Comparison of ENCODE assay signal across 20 cellular contexts in genomic region chr19:11115895-11116446, GRCh38. TPM values are rescaled to one million over a fixed set of nuclear protein-coding genes. Genes with fewer than 3 reads are reported as not detected.
DNase-seq lines count a peak whose midpoint lies in the region; ATAC-seq and TF ChIP-seq lines count a peak whose summit lies in the region.
"Had no signal": no experiment of that assay in that cellular context is flagged by ENCODE, and none has a peak within 500 bp of the region (broad histone marks: within the 10 kb centered on the region; RNA-seq: fewer than 3 reads in every experiment).

No MANE protein-coding gene starts in this region.

- TF ChIP-seq CTCF in omental fat pad (IDR thresholded peaks at IDR 0.05), result no peak
- no peak for TF ChIP-seq CTCF in BE2C (IDR thresholded peaks at IDR 0.05; ENCODE audit: low read depth, low read length)

- no peak for DNase-seq in activated T-cell treated with anti-CD3 and anti-CD28 coated beads, Interleukin-2, amount 50 U/mL, for 24 hours
- DNase-seq in activated T-cell treated with anti-CD3 and anti-CD28 coated beads, Interleukin-2, amount 50 U/mL, for 1 hour, result no peak
- no peak for DNase-seq in CD4-positive, CD25-positive, alpha-beta regulatory T cell
- DNase-seq in omental fat pad (ENCODE audit: low spot score) (no peak), BE2C (no peak)
- DNase-seq in stimulated activated CD4-positive, alpha-beta T cell treated with anti-CD3 and anti-CD28 coated beads, Interleukin-2, amount 100 ng/mL, for 24 hours, result no peak
- DNase-seq: C1 segment of cervical spinal cord, DMS 273 treated with DMSO at 0.1 percent for 48 hours, GDM1, NCI-H1092, NCI-H1694, NCI-H2107, NCI-H2227 treated with DMSO at 0.1 percent for 48 hours, NCI-H524, PC-9 had no signal

- H3K9me3 Mint-ChIP-seq in activated T-cell treated with anti-CD3 and anti-CD28 coated beads, Interleukin-2, amount 50 U/mL, for 24 hours, result no peaks in the 10 kb centered on the region
- no peaks in the 10 kb centered on the region for H3K9me3 Mint-ChIP-seq in CD4-positive, CD25-positive, alpha-beta regulatory T cell
- H3K9me3 Mint-ChIP-seq in activated T-helper 17 cell treated with anti-CD3 and anti-CD28 coated beads, Interleukin-2, amount 50 U/mL, for 72 hours, result no peaks in the 10 kb centered on the region

- H3K4me1 Mint-ChIP-seq in activated T-cell treated with anti-CD3 and anti-CD28 coated beads, Interleukin-2, amount 50 U/mL, for 24 hours (ENCODE audit: low read depth), result no peaks in the 10 kb centered on the region
- H3K4me1 Mint-ChIP-seq in CD4-positive, CD25-positive, alpha-beta regulatory T cell, result no peaks in the 10 kb centered on the region
- no peaks in the 10 kb centered on the region for H3K4me1 Mint-ChIP-seq in activated T-helper 17 cell treated with anti-CD3 and anti-CD28 coated beads, Interleukin-2, amount 50 U/mL, for 72 hours

- H3K27me3 Mint-ChIP-seq in activated T-cell treated with anti-CD3 and anti-CD28 coated beads, Interleukin-2, amount 50 U/mL, for 24 hours, result no peaks in the 10 kb centered on the region
- no peaks in the 10 kb centered on the region for H3K27me3 Mint-ChIP-seq in CD4-positive, CD25-positive, alpha-beta regulatory T cell
- no peaks in the 10 kb centered on the region for H3K27me3 Mint-ChIP-seq in activated T-helper 17 cell treated with anti-CD3 and anti-CD28 coated beads, Interleukin-2, amount 50 U/mL, for 72 hours

- H3K4me3 Mint-ChIP-seq in activated T-cell treated with anti-CD3 and anti-CD28 coated beads, Interleukin-2, amount 50 U/mL, for 24 hours, result no peak overlapping the region
- no peak overlapping the region for H3K4me3 Mint-ChIP-seq in CD4-positive, CD25-positive, alpha-beta regulatory T cell
- no peak overlapping the region for H3K4me3 Mint-ChIP-seq in activated T-helper 17 cell treated with anti-CD3 and anti-CD28 coated beads, Interleukin-2, amount 50 U/mL, for 72 hours

- H3K27ac ChIP-seq in CD4-positive, CD25-positive, alpha-beta regulatory T cell (ENCODE audit: insufficient read depth, low read length, poor library complexity, severe bottlenecking), result no peak overlapping the region
- H3K27ac ChIP-seq: KMS-11, PC-9 had no signal

- no peak overlapping the region for H3K4me3 ChIP-seq in CD4-positive, CD25-positive, alpha-beta regulatory T cell (ENCODE audit: low read depth, low read length)
- H3K4me3 ChIP-seq in BE2C (ENCODE audit: low read depth, low read length), result no peak overlapping the region
- H3K4me3 ChIP-seq: GM12878, PC-9 had no signal

- peaks cover 52% of the 10 kb centered on the region for H3K36me3 ChIP-seq in CD4-positive, CD25-positive, alpha-beta regulatory T cell (ENCODE audit: control insufficient read depth, insufficient read depth, low read length)
- H3K36me3 ChIP-seq in BE2C, result peaks cover 97% of the 10 kb centered on the region

- H3K4me1 ChIP-seq in CD4-positive, CD25-positive, alpha-beta regulatory T cell (ENCODE audit: control insufficient read depth, insufficient read depth, low read length, poor library complexity, severe bottlenecking), result no peaks in the 10 kb centered on the region
- H3K4me1 ChIP-seq in BE2C, result no peaks in the 10 kb centered on the region

- peaks cover 93% of the 10 kb centered on the region for H3K36me3 Mint-ChIP-seq in activated T-cell treated with anti-CD3 and anti-CD28 coated beads, Interleukin-2, amount 50 U/mL, for 24 hours (ENCODE audit: low read depth)
- H3K36me3 Mint-ChIP-seq in CD4-positive, CD25-positive, alpha-beta regulatory T cell, result peaks cover 32% of the 10 kb centered on the region
- peaks cover 100% of the 10 kb centered on the region for H3K36me3 Mint-ChIP-seq in activated T-helper 17 cell treated with anti-CD3 and anti-CD28 coated beads, Interleukin-2, amount 50 U/mL, for 72 hours (ENCODE audit: low read depth)

- no peak for ATAC-seq in CD4-positive, CD25-positive, alpha-beta regulatory T cell (ENCODE audit: low read depth in 2 of 2)
- no peak for ATAC-seq in activated T-helper 17 cell treated with anti-CD3 and anti-CD28 coated beads, Interleukin-2, amount 50 U/mL, for 72 hours (replicated peaks)
- peak; percentile 34 for ATAC-seq in omental fat pad (ENCODE audit: low FRiP score)
- no peak for ATAC-seq in HG03342 (IDR thresholded peaks at IDR 0.05; ENCODE audit: unreplicated experiment)
- ATAC-seq: GM12878, HCT116 had no signal

- no peaks in the 10 kb centered on the region for H3K9me3 ChIP-seq in CD4-positive, CD25-positive, alpha-beta regulatory T cell (ENCODE audit: control insufficient read depth in 2 of 2, low read length in 2 of 2)
- H3K9me3 ChIP-seq in BE2C, result no peaks in the 10 kb centered on the region

- no peaks in the 10 kb centered on the region for H3K27me3 ChIP-seq in CD4-positive, CD25-positive, alpha-beta regulatory T cell (ENCODE audit: control insufficient read depth, insufficient read depth, low read length)
- no peaks in the 10 kb centered on the region for H3K27me3 ChIP-seq in BE2C

- peak overlapping the region; percentile 72 for H3K27ac Mint-ChIP-seq in activated T-cell treated with anti-CD3 and anti-CD28 coated beads, Interleukin-2, amount 50 U/mL, for 24 hours
- peak overlapping the region in 2 of 3 donors; percentile 6 to 31 for H3K27ac Mint-ChIP-seq in CD4-positive, CD25-positive, alpha-beta regulatory T cell
- peak overlapping the region; percentile 33 for H3K27ac Mint-ChIP-seq in activated T-helper 17 cell treated with anti-CD3 and anti-CD28 coated beads, Interleukin-2, amount 50 U/mL, for 72 hours

RNA-seq across cellular contexts. Expression of gene LDLR, which starts 26.7 kb away (rescaled TPM):
- total RNA-seq in CD4-positive, CD25-positive, alpha-beta regulatory T cell, result 108 TPM
- 10 to 100 TPM in 2 of 4 donors, 1 to 10 TPM in 2; 5.1 to 12.7 (median 10.2) TPM for polyA plus RNA-seq in CD4-positive, CD25-positive, alpha-beta regulatory T cell
- total RNA-seq in activated T-helper 17 cell treated with anti-CD3 and anti-CD28 coated beads, Interleukin-2, amount 50 U/mL, for 72 hours, result 10 to 100 TPM; 63.8 to 83.5 TPM
- total RNA-seq in omental fat pad, result 100 to 1,000 TPM in 2 of 4 donors, 10 to 100 TPM in 2; 21.2 to 397 (median 114) TPM
- 12.4 TPM for polyA plus RNA-seq in BE2C (2012; ENCODE audit: insufficient read depth, insufficient read length, low read depth)

RNA-seq across cellular contexts. Expression of gene SPC24, which starts 39.6 kb away (rescaled TPM):
- 3.2 TPM for total RNA-seq in CD4-positive, CD25-positive, alpha-beta regulatory T cell
- 1 to 10 TPM in 2 of 4 donors, under 1 TPM in 2; 0.41 to 3.1 (median 0.99) TPM for polyA plus RNA-seq in CD4-positive, CD25-positive, alpha-beta regulatory T cell
- total RNA-seq in activated T-helper 17 cell treated with anti-CD3 and anti-CD28 coated beads, Interleukin-2, amount 50 U/mL, for 72 hours, result 10 to 100 TPM; 44.3 to 53.9 TPM
- total RNA-seq in omental fat pad, result 1 to 10 TPM; 1.2 to 2.8 (median 1.5) TPM
- polyA plus RNA-seq in BE2C (2012; ENCODE audit: insufficient read depth, insufficient read length, low read depth), result 8.6 TPM

Comparison
In these comparisons a context has a peak if more than half of its experiments do, and no peak if none do; other contexts are left out.
1. H3K27ac Mint-ChIP-seq: peak in every context shown above with its lines; median percentile 72 in activated T-cell treated with anti-CD3 and anti-CD28 coated beads, Interleukin-2, amount 50 U/mL, for 24 hours; 33 in activated T-helper 17 cell treated with anti-CD3 and anti-CD28 coated beads, Interleukin-2, amount 50 U/mL, for 72 hours; 18 in CD4-positive, CD25-positive, alpha-beta regulatory T cell.
2. RNA of gene SPC24, which starts 39.6 kb away (total RNA-seq): 44.3 to 53.9 TPM in activated T-helper 17 cell treated with anti-CD3 and anti-CD28 coated beads, Interleukin-2, amount 50 U/mL, for 72 hours; 3.2 TPM in CD4-positive, CD25-positive, alpha-beta regulatory T cell (single experiment) and 1.2 to 2.8 TPM in omental fat pad; every median in the first group is over 10 times any median in the second.